ENCODE assay signal across 8 cellular contexts in genomic region chr20:62143118-62143975, GRCh38. TPM values are rescaled to one million over a fixed set of nuclear protein-coding genes. Genes with fewer than 3 reads are reported as not detected.
DNase-seq lines count a peak whose midpoint lies in the region; ATAC-seq, FAIRE-seq and TF ChIP-seq lines count a peak whose summit lies in the region.

Gene PSMA7 (minus strand): TSS chr20:62143394. CDS start chr20:62143303, 91 bp downstream.
Gene SS18L1 (plus strand): TSS chr20:62143769. CDS start chr20:62143821, 52 bp downstream.

- in situ Hi-C loops in brain microvascular endothelial cell (cut with HindIII; ENCODE audit: low pct_ligation_motif_present, low sequenced_read_pairs): no loop called here

- no peak for FAIRE-seq in small intestine (lab: Jason Lieb, UNC)

- TF ChIP-seq CTCF in brain microvascular endothelial cell (IDR thresholded peaks at IDR 0.05; ENCODE audit: low read depth, low read length, missing control alignments): no peak

- peak within 1 kb of the TSS; percentile 73 for H3K4me3 ChIP-seq in brain microvascular endothelial cell (ENCODE audit: low read depth, low read length)
- H3K4me3 ChIP-seq in small intestine (ENCODE audit: low read depth in 1 of 2, low read length in 2 of 2): peak within 1 kb of the TSS; percentile 83 to 98

- H3K27me3 ChIP-seq in brain microvascular endothelial cell (replicated peaks) (no peaks in the 10 kb centered on the region), small intestine (ENCODE audit: control insufficient read depth in 2 of 2, insufficient read depth in 2 of 2, low read length in 2 of 2) (no peaks in the 10 kb centered on the region)

- H3K9me3 ChIP-seq in small intestine (ENCODE audit: control insufficient read depth, low read depth): no peaks in the 10 kb centered on the region

- H3K27ac ChIP-seq in brain microvascular endothelial cell (peak within 1 kb of the TSS; percentile 93), small intestine (ENCODE audit: low read depth in 1 of 2, low read length in 1 of 2) (peak within 1 kb of the TSS; percentile 94 to 96)

- ATAC-seq in HG02852 (IDR thresholded peaks at IDR 0.05; ENCODE audit: unreplicated experiment): peak; percentile 75

- 0 to 1% (median 0%) methylated on average over 63 to 143 of the region's 143 CpGs for WGBS in small intestine, 3 donors

- H3K36me3 ChIP-seq in brain microvascular endothelial cell (replicated peaks): peaks cover 26% of the 10 kb centered on the region
- peaks cover 6 to 9% of the 10 kb centered on the region in 2 donors for H3K36me3 ChIP-seq in small intestine (ENCODE audit: control insufficient read depth in 2 of 2, insufficient read depth in 2 of 2, low read length in 2 of 2)

- peaks cover 4 to 11% of the 10 kb centered on the region in 2 donors for H3K4me1 ChIP-seq in small intestine (ENCODE audit: control insufficient read depth in 2 of 2, insufficient read depth in 1 of 2, low read depth in 1 of 2, low read length in 1 of 2)

- peak; percentile 84 for DNase-seq in NCI-H1436 (lab: John Stamatoyannopoulos, UW)
- DNase-seq in NCI-H1436 treated with DMSO at 0.1 percent for 48 hours (lab: John Stamatoyannopoulos, UW): no peak
- DNase-seq in NCI-H187 treated with DMSO at 0.1 percent for 48 hours (lab: John Stamatoyannopoulos, UW): peak; percentile 49
- peak; percentile 92 for DNase-seq in UCSD-AML1 (lab: John Stamatoyannopoulos, UW; ENCODE audit: unreplicated experiment)
- DNase-seq in brain microvascular endothelial cell: peak; percentile 37
- DNase-seq in iPS-NIHi11 (ENCODE audit: low spot score): peak; percentile 95
- peak; percentile 88 for DNase-seq in small intestine

RNA-seq across cellular contexts. Expression of gene PSMA7, which starts in this region (rescaled TPM):
- 100 to 1,000 TPM; 307 to 378 (median 313) TPM for polyA plus RNA-seq in small intestine

RNA-seq across cellular contexts. Expression of gene SS18L1, which starts in this region (rescaled TPM):
- polyA plus RNA-seq in small intestine: 10 to 100 TPM in 1 of 3 donors, 1 to 10 TPM in 2; 7.5 to 13.0 (median 9.7) TPM
